1 cellular context compared by ENCODE assay signal in the genomic region with DNA sequence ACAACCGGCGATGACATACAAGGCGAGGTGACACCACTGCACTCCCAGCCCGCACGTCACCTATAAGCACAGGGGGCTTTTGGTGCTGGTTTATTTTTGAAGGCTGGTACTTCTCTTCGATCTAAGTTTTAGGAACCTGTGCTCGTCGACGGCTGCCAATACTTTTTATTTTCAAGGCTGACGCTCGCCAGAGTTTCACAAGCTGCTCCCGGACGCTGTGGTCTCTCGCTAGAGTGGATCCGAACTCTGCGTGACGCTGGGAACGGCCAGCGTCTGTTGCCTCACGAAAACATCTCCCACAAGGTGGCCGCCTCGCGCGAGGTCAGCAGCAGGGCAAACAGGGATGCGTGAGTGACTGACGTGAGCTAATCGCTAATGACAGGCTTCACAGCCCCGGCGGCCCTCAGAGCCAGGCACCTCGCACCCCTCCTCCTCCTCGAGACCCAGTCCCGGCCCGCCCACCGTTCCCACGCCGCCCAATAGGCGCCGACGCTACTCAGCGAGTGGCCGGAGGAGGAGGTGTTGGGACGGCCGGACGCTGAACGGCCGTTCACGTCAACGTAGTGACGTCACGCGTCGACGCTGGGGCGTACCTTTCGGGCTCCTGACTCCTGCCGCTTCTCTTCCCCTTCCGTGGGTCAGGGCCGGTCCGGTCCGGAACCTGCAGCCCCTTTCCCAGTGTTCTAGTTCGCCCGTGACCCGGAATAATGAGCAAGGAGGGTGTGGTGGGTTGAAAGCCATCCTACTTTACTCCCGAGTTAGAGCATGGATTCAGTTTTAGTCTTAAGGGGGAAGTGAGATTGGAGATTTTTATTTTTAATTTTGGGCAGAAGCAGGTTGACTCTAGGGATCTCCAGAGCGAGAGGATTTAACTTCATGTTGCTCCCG.
TF ChIP-seq lines count a peak whose summit lies in the region.

Gene CLCN3, plus strand, starts transcription at position 621 of the 888 bp plus-strand sequence. CDS start 15,351 bp downstream, outside the sequence.

TF ChIP-seq in K562, 482 proteins besides CTCF, POLR2A, EP300 and RAD21 (continued from another document and continues in another):
- TF ChIP-seq STAG1 (CRISPR knock-in tag; IDR thresholded peaks at IDR 0.05; ENCODE audit: borderline replicate concordance) (no peak), GTF2F1 (IDR thresholded peaks at IDR 0.05; ENCODE audit: low read depth, low read length) (0 out of 2 replicates have a peak, but pooled peaks have one; percentile 32), GTF2E2 (tag; IDR thresholded peaks at IDR 0.05) (peak; percentile 84; the same call in 1 of the 2 replicates), FOXK2 (conservative IDR thresholded peaks at IDR 0.05 in 1 of 2, IDR thresholded peaks at IDR 0.05 in 1 of 2; ENCODE audit: low read depth in 2 of 2) (peak; percentile 40 to 75), CBX5 (IDR thresholded peaks at IDR 0.05; ENCODE audit: borderline replicate concordance, low read depth) (0 out of 2 replicates have a peak, but pooled peaks have one; percentile 34), TAL1 (IDR thresholded peaks at IDR 0.05) (peak; percentile 40; the same call in 1 of the 2 replicates), ZBTB17 (CRISPR knock-in tag; IDR thresholded peaks at IDR 0.05) (no peak), NR1H2 (CRISPR knock-in tag; IDR thresholded peaks at IDR 0.05) (no peak), ZNF124 (CRISPR knock-in tag; IDR thresholded peaks at IDR 0.05) (no peak), CBFA2T2 (conservative IDR thresholded peaks at IDR 0.05) (peak; percentile 42; the same call in 1 of the 2 replicates), TAF7 (tag; IDR thresholded peaks at IDR 0.05) (peak; percentile 87), HOXB6 (CRISPR knock-in tag; IDR thresholded peaks at IDR 0.05; ENCODE audit: borderline replicate concordance) (peak; percentile 57; the same call in 1 of the 2 replicates), JUNB (CRISPR knock-in tag; conservative IDR thresholded peaks at IDR 0.05) (0 out of 2 replicates have a peak, but pooled peaks have one; percentile 7), MIER1 (IDR thresholded peaks at IDR 0.05; ENCODE audit: low read depth) (no peak), CHD2 (IDR thresholded peaks at IDR 0.05; ENCODE audit: low read depth, low read length) (peak; percentile 82), GABPB1 (CRISPR knock-in tag; IDR thresholded peaks at IDR 0.05) (peak; percentile 76), HDAC1 (IDR thresholded peaks at IDR 0.05) (peak in 1 of 2 experiments; percentile 43; a peak in 1 of 4 replicates), NFXL1 (CRISPR knock-in tag; IDR thresholded peaks at IDR 0.05) (no peak), HNRNPLL (IDR thresholded peaks at IDR 0.05; ENCODE audit: low read depth, low read length, poor library complexity, severe bottlenecking) (peak; percentile 76), FOXP1 (CRISPR knock-in tag; IDR thresholded peaks at IDR 0.05) (peak; percentile 67; the same call in 1 of the 2 replicates), KDM4B (IDR thresholded peaks at IDR 0.05; ENCODE audit: borderline replicate concordance in 2 of 2, low read depth in 1 of 2) (peak in 1 of 2 experiments; percentile 6; a peak in 1 of 4 replicates), ARID1B (IDR thresholded peaks at IDR 0.05) (peak; percentile 70), ZBED1 (IDR thresholded peaks at IDR 0.05) (peak; percentile 27; the same call in 1 of the 2 replicates), SPI1 (IDR thresholded peaks at IDR 0.05; ENCODE audit: borderline replicate concordance, low read depth, low read length) (peak; percentile 56; the same call in 1 of the 2 replicates), CTBP1 (IDR thresholded peaks at IDR 0.05; ENCODE audit: borderline replicate concordance) (peak; percentile 94), EZH2 (IDR thresholded peaks at IDR 0.05; ENCODE audit: borderline replicate concordance, low read depth, low read length) (no peak), TCF3 (CRISPR knock-in tag; IDR thresholded peaks at IDR 0.05) (peak; percentile 54), TCF15 (CRISPR knock-in tag; IDR thresholded peaks at IDR 0.05) (no peak)
- TF ChIP-seq, protein P1, sequence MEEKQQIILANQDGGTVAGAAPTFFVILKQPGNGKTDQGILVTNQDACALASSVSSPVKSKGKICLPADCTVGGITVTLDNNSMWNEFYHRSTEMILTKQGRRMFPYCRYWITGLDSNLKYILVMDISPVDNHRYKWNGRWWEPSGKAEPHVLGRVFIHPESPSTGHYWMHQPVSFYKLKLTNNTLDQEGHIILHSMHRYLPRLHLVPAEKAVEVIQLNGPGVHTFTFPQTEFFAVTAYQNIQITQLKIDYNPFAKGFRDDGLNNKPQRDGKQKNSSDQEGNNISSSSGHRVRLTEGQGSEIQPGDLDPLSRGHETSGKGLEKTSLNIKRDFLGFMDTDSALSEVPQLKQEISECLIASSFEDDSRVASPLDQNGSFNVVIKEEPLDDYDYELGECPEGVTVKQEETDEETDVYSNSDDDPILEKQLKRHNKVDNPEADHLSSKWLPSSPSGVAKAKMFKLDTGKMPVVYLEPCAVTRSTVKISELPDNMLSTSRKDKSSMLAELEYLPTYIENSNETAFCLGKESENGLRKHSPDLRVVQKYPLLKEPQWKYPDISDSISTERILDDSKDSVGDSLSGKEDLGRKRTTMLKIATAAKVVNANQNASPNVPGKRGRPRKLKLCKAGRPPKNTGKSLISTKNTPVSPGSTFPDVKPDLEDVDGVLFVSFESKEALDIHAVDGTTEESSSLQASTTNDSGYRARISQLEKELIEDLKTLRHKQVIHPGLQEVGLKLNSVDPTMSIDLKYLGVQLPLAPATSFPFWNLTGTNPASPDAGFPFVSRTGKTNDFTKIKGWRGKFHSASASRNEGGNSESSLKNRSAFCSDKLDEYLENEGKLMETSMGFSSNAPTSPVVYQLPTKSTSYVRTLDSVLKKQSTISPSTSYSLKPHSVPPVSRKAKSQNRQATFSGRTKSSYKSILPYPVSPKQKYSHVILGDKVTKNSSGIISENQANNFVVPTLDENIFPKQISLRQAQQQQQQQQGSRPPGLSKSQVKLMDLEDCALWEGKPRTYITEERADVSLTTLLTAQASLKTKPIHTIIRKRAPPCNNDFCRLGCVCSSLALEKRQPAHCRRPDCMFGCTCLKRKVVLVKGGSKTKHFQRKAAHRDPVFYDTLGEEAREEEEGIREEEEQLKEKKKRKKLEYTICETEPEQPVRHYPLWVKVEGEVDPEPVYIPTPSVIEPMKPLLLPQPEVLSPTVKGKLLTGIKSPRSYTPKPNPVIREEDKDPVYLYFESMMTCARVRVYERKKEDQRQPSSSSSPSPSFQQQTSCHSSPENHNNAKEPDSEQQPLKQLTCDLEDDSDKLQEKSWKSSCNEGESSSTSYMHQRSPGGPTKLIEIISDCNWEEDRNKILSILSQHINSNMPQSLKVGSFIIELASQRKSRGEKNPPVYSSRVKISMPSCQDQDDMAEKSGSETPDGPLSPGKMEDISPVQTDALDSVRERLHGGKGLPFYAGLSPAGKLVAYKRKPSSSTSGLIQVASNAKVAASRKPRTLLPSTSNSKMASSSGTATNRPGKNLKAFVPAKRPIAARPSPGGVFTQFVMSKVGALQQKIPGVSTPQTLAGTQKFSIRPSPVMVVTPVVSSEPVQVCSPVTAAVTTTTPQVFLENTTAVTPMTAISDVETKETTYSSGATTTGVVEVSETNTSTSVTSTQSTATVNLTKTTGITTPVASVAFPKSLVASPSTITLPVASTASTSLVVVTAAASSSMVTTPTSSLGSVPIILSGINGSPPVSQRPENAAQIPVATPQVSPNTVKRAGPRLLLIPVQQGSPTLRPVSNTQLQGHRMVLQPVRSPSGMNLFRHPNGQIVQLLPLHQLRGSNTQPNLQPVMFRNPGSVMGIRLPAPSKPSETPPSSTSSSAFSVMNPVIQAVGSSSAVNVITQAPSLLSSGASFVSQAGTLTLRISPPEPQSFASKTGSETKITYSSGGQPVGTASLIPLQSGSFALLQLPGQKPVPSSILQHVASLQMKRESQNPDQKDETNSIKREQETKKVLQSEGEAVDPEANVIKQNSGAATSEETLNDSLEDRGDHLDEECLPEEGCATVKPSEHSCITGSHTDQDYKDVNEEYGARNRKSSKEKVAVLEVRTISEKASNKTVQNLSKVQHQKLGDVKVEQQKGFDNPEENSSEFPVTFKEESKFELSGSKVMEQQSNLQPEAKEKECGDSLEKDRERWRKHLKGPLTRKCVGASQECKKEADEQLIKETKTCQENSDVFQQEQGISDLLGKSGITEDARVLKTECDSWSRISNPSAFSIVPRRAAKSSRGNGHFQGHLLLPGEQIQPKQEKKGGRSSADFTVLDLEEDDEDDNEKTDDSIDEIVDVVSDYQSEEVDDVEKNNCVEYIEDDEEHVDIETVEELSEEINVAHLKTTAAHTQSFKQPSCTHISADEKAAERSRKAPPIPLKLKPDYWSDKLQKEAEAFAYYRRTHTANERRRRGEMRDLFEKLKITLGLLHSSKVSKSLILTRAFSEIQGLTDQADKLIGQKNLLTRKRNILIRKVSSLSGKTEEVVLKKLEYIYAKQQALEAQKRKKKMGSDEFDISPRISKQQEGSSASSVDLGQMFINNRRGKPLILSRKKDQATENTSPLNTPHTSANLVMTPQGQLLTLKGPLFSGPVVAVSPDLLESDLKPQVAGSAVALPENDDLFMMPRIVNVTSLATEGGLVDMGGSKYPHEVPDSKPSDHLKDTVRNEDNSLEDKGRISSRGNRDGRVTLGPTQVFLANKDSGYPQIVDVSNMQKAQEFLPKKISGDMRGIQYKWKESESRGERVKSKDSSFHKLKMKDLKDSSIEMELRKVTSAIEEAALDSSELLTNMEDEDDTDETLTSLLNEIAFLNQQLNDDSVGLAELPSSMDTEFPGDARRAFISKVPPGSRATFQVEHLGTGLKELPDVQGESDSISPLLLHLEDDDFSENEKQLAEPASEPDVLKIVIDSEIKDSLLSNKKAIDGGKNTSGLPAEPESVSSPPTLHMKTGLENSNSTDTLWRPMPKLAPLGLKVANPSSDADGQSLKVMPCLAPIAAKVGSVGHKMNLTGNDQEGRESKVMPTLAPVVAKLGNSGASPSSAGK (IDR thresholded peaks at IDR 0.05), result peak; percentile 47; the same call in 1 of the 2 replicates
- TF ChIP-seq, protein P2, sequence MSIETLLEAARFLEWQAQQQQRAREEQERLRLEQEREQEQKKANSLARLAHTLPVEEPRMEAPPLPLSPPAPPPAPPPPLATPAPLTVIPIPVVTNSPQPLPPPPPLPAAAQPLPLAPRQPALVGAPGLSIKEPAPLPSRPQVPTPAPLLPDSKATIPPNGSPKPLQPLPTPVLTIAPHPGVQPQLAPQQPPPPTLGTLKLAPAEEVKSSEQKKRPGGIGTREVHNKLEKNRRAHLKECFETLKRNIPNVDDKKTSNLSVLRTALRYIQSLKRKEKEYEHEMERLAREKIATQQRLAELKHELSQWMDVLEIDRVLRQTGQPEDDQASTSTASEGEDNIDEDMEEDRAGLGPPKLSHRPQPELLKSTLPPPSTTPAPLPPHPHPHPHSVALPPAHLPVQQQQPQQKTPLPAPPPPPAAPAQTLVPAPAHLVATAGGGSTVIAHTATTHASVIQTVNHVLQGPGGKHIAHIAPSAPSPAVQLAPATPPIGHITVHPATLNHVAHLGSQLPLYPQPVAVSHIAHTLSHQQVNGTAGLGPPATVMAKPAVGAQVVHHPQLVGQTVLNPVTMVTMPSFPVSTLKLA (conservative IDR thresholded peaks at IDR 0.05), result peak; percentile 58 to 77; a peak in 3 of 4 replicates
- TF ChIP-seq, protein P3, sequence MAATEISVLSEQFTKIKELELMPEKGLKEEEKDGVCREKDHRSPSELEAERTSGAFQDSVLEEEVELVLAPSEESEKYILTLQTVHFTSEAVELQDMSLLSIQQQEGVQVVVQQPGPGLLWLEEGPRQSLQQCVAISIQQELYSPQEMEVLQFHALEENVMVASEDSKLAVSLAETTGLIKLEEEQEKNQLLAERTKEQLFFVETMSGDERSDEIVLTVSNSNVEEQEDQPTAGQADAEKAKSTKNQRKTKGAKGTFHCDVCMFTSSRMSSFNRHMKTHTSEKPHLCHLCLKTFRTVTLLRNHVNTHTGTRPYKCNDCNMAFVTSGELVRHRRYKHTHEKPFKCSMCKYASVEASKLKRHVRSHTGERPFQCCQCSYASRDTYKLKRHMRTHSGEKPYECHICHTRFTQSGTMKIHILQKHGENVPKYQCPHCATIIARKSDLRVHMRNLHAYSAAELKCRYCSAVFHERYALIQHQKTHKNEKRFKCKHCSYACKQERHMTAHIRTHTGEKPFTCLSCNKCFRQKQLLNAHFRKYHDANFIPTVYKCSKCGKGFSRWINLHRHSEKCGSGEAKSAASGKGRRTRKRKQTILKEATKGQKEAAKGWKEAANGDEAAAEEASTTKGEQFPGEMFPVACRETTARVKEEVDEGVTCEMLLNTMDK (IDR thresholded peaks at IDR 0.05; ENCODE audit: borderline replicate concordance, insufficient read depth, low read depth, low read length, poor library complexity, severe bottlenecking), result peak; percentile 65
- TF ChIP-seq, protein P4, sequence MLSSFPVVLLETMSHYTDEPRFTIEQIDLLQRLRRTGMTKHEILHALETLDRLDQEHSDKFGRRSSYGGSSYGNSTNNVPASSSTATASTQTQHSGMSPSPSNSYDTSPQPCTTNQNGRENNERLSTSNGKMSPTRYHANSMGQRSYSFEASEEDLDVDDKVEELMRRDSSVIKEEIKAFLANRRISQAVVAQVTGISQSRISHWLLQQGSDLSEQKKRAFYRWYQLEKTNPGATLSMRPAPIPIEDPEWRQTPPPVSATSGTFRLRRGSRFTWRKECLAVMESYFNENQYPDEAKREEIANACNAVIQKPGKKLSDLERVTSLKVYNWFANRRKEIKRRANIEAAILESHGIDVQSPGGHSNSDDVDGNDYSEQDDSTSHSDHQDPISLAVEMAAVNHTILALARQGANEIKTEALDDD (IDR thresholded peaks at IDR 0.05), result 0 out of 2 replicates have a peak, but pooled peaks have one; percentile 11
- TF ChIP-seq, protein P5, sequence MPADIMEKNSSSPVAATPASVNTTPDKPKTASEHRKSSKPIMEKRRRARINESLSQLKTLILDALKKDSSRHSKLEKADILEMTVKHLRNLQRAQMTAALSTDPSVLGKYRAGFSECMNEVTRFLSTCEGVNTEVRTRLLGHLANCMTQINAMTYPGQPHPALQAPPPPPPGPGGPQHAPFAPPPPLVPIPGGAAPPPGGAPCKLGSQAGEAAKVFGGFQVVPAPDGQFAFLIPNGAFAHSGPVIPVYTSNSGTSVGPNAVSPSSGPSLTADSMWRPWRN (IDR thresholded peaks at IDR 0.05; ENCODE audit: low read depth), result no peak
- TF ChIP-seq, protein P6, sequence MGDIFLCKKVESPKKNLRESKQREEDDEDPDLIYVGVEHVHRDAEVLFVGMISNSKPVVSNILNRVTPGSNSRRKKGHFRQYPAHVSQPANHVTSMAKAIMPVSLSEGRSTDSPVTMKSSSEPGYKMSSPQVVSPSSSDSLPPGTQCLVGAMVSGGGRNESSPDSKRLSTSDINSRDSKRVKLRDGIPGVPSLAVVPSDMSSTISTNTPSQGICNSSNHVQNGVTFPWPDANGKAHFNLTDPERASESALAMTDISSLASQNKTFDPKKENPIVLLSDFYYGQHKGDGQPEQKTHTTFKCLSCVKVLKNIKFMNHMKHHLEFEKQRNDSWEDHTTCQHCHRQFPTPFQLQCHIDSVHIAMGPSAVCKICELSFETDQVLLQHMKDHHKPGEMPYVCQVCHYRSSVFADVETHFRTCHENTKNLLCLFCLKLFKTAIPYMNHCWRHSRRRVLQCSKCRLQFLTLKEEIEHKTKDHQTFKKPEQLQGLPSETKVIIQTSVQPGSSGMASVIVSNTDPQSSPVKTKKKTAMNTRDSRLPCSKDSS (IDR thresholded peaks at IDR 0.05; ENCODE audit: low read depth, partially characterized antibody), result no peak
